17 cellular contexts compared by ENCODE assay signal in the genomic region with DNA sequence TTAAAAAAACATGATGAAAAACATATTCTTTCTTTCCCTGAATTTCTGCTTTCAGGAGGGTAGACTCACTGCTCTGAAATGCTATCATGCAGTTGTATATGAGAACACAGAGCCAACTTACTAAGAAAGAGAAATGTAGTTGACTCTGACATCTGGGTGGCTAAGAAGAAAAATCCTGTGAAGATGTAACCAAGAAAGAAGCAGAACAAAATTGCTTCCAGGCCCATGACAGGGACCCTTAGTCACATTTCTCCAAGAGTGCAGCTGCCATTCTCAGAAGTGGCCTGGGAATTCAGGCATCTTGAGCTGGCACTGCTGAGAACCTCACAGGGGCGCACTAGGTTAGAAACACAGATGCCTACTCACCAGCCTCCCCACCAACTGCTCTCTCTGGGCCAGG.
A peak's percentile ranks its signal among the peaks of the same experiment; 100 is the strongest.
DNase-seq lines count a peak whose midpoint lies in the region; ATAC-seq and TF ChIP-seq lines count a peak whose summit lies in the region.
"Had no signal": no experiment of that assay in that cellular context is flagged by ENCODE, and none has a peak within 500 bp of the region (broad histone marks: within the 10 kb centered on the region; RNA-seq: fewer than 3 reads in every experiment).

No MANE protein-coding gene starts in this region.

- no peak for TF ChIP-seq RAD21 in IMR-90 (IDR thresholded peaks at IDR 0.05; ENCODE audit: low read length)

- no CpG with 5 or more reads among the region's 1 CpG for WGBS in IMR-90 (ENCODE audit: extremely low coverage in 2 of 2, insufficient read length in 1 of 2), 2 experiments
- WGBS in thyroid gland, 2 donors, result 92 to 93% methylated on average over 1 of the region's 1 CpG
- WGBS in spleen, 5 donors, result 77 to 100% (median 93%) methylated on average over 1 of the region's 1 CpG

- H3K23ac ChIP-seq in IMR-90 (ENCODE audit: low read depth, low read length), result peak overlapping the region; percentile 78

- peak overlapping the region; percentile 42 for H2BK20ac ChIP-seq in IMR-90 (ENCODE audit: low read depth, low read length)

- no peaks in the 10 kb centered on the region for H3K27me3 ChIP-seq in IMR-90 (ENCODE audit: control insufficient read depth, insufficient read depth, low read length)
- no peaks in the 10 kb centered on the region for H3K27me3 ChIP-seq in colonic mucosa
- no peaks in the 10 kb centered on the region for H3K27me3 ChIP-seq in muscle layer of colon (ENCODE audit: control insufficient read depth in 1 of 2, insufficient read depth in 2 of 2, low read length in 2 of 2)
- H3K27me3 ChIP-seq in thyroid gland, result no peaks in the 10 kb centered on the region
- H3K27me3 ChIP-seq in spleen (replicated peaks in 1 of 7), result no peaks in the 10 kb centered on the region

- H2BK5ac ChIP-seq in IMR-90 (ENCODE audit: low read depth, low read length, poor library complexity, severe bottlenecking), result peak overlapping the region; percentile 79

- H3K9ac ChIP-seq in IMR-90 (ENCODE audit: low read depth, low read length) (peak overlapping the region; percentile 28; the same call in 1 of the 2 replicates), colonic mucosa (ENCODE audit: low read depth in 2 of 2, low read length in 2 of 2) (peak overlapping the region in 1 of 2 donors; percentile 32), muscle layer of colon (ENCODE audit: low read length) (no peak overlapping the region)

- TF ChIP-seq POLR2A in IMR-90 (IDR thresholded peaks at IDR 0.05; ENCODE audit: low read depth, low read length) (no peak), thyroid gland (IDR thresholded peaks at IDR 0.05) (no peak), spleen (IDR thresholded peaks at IDR 0.05) (no peak)

- peaks cover 2% of the 10 kb centered on the region for H3K27me3 Mint-ChIP-seq in nephron progenitor cell (ENCODE audit: low read depth, poor library complexity)
- H3K27me3 Mint-ChIP-seq in natural killer cell treated with Interleukin-12 subunit alpha and Interleukin-12 subunit beta and Interleukin-15 and Interleukin-18, amount 100 ng/mL, for 72 hours, result peaks cover 3 to 5% of the 10 kb centered on the region in 2 donors

- peaks cover 35% of the 10 kb centered on the region for H3K4me1 ChIP-seq in IMR-90 (ENCODE audit: control insufficient read depth, insufficient read depth, low read length)
- H3K4me1 ChIP-seq in colonic mucosa, result no peaks in the 10 kb centered on the region
- peaks cover 57% of the 10 kb centered on the region for H3K4me1 ChIP-seq in muscle layer of colon (ENCODE audit: insufficient read depth, low read length)
- peaks cover 16 to 39% of the 10 kb centered on the region in 2 donors for H3K4me1 ChIP-seq in thyroid gland
- peaks cover 0 to 47% (median 17%) of the 10 kb centered on the region in 6 donors for H3K4me1 ChIP-seq in spleen

- peaks cover 6% of the 10 kb centered on the region for H3K4me1 Mint-ChIP-seq in nephron progenitor cell
- H3K4me1 Mint-ChIP-seq in natural killer cell treated with Interleukin-12 subunit alpha and Interleukin-12 subunit beta and Interleukin-15 and Interleukin-18, amount 100 ng/mL, for 72 hours (ENCODE audit: low read depth in 2 of 2), result peaks cover 0 to 3% of the 10 kb centered on the region in 2 donors

- no peak overlapping the region for H3K27ac Mint-ChIP-seq in nephron progenitor cell
- H3K27ac Mint-ChIP-seq in natural killer cell treated with Interleukin-12 subunit alpha and Interleukin-12 subunit beta and Interleukin-15 and Interleukin-18, amount 100 ng/mL, for 72 hours, result no peak overlapping the region
- H3K27ac Mint-ChIP-seq: T-helper 1 cell treated with Interleukin-12 subunit alpha and Interleukin-12 subunit beta and Interleukin-4 antibody, amounts not matched to agents 30 μg/mL and 1 μg/mL, for 36 hours had no signal

- 0 out of 2 replicates have a peak overlapping the region, but pooled peaks have one; percentile 24 for H4K5ac ChIP-seq in IMR-90 (ENCODE audit: low read depth, low read length)

- peak; percentile 72 for ATAC-seq in IMR-90 (ENCODE audit: low read depth)
- ATAC-seq in natural killer cell treated with Interleukin-12 subunit alpha and Interleukin-12 subunit beta and Interleukin-15 and Interleukin-18, amount 100 ng/mL, for 72 hours, result no peak
- ATAC-seq: activated CD4-positive, CD25-positive, alpha-beta regulatory T cell treated with anti-CD3 and anti-CD28 coated beads, Interleukin-2, amount 50 U/mL, for 24 hours had no signal

- H2AK9ac ChIP-seq in IMR-90 (replicated peaks; ENCODE audit: low read depth, low read length, poor library complexity), result peak overlapping the region; percentile 11

- H3K18ac ChIP-seq in IMR-90 (ENCODE audit: low read depth, low read length), result peak overlapping the region; percentile 58

- DNase-seq in IMR-90 (peak; percentile 78), colonic mucosa (no peak), thyroid gland (peak; percentile 14 to 16), DMS53 treated with DMSO at 0.1 percent for 48 hours (lab: John Stamatoyannopoulos, UW; ENCODE audit: unreplicated experiment) (no peak), nephron progenitor cell (no peak), spleen (no peak)
- DNase-seq in natural killer cell treated with Interleukin-12 subunit alpha and Interleukin-12 subunit beta and Interleukin-15 and Interleukin-18, amount 100 ng/mL, for 72 hours (ENCODE audit: low spot score), result no peak
- DNase-seq: activated CD8-positive, alpha-beta memory T cell treated with anti-CD3 and anti-CD28 coated beads, Interleukin-2, amount 50 U/mL, for 48 hours; activated naive CD4-positive, alpha-beta T cell treated with anti-CD3 and anti-CD28 coated beads, Interleukin-2, amount 50 U/mL, for 16 hours; central memory CD4-positive, alpha-beta T cell; DMS79 treated with DMSO at 0.1 percent for 48 hours; NCI-H82; stimulated activated CD4-positive, alpha-beta T cell treated with anti-CD3 and anti-CD28 coated beads, Interleukin-12 subunit alpha, Interleukin-12 subunit beta, amount 100 ng/mL, for 4 hours had no signal

- CTCF ChIA-PET in IMR-90 (lab: Yijun Ruan, JAX), result interaction anchor here (0.6 kb wide), 1 partner anchor 770 kb away, joined by 7 read pairs; no protein-coding TSS in a partner anchor

- H2BK120ac ChIP-seq in IMR-90 (ENCODE audit: low read depth, low read length), result peak overlapping the region; percentile 57; the same call in 1 of the 2 replicates

- no peaks in the 10 kb centered on the region for H3K9me3 ChIP-seq in IMR-90 (ENCODE audit: control insufficient read depth, insufficient read depth, low read length)
- H3K9me3 ChIP-seq in colonic mucosa, result no peaks in the 10 kb centered on the region
- no peaks in the 10 kb centered on the region for H3K9me3 ChIP-seq in muscle layer of colon (ENCODE audit: low read length)
- H3K9me3 ChIP-seq in thyroid gland, result no peaks in the 10 kb centered on the region
- peaks cover 0 to 9% (median 0%) of the 10 kb centered on the region in 8 donors for H3K9me3 ChIP-seq in spleen

- peaks cover 55% of the 10 kb centered on the region; the same call in 1 of the 2 replicates for H4K20me1 ChIP-seq in IMR-90 (ENCODE audit: insufficient read depth, low read length)

- H3K27ac ChIP-seq in IMR-90 (ENCODE audit: insufficient read depth, low read length) (peak overlapping the region; percentile 69; the same call in 1 of the 2 replicates), colonic mucosa (peak overlapping the region; percentile 14), muscle layer of colon (ENCODE audit: low read depth, low read length) (peak overlapping the region; percentile 87), thyroid gland (peak overlapping the region in 2 of 3 donors; percentile 2 to 4), spleen (peak overlapping the region in 4 of 8 donors; percentile 2 to 43 (median 18))
- H3K27ac ChIP-seq: C4-2B had no signal

- peaks cover 22% of the 10 kb centered on the region for H3K9me3 Mint-ChIP-seq in nephron progenitor cell
- H3K9me3 Mint-ChIP-seq in natural killer cell treated with Interleukin-12 subunit alpha and Interleukin-12 subunit beta and Interleukin-15 and Interleukin-18, amount 100 ng/mL, for 72 hours, result no peaks in the 10 kb centered on the region
- H3K9me3 Mint-ChIP-seq: T-helper 1 cell treated with Interleukin-12 subunit alpha and Interleukin-12 subunit beta and Interleukin-4 antibody, amounts not matched to agents 30 μg/mL and 1 μg/mL, for 36 hours had no signal

- in situ Hi-C loops in IMR-90 (cut with MboI; ENCODE audit: low sequenced_read_pairs), result no loop called here

- TF ChIP-seq CTCF in IMR-90 (conservative IDR thresholded peaks at IDR 0.05; ENCODE audit: low read depth, low read length) (no peak), colonic mucosa (IDR thresholded peaks at IDR 0.05) (no peak), thyroid gland (IDR thresholded peaks at IDR 0.05) (no peak), nephron progenitor cell (IDR thresholded peaks at IDR 0.05) (no peak), spleen (IDR thresholded peaks at IDR 0.05 in 8 of 11, conservative IDR thresholded peaks at IDR 0.05 in 3 of 11) (no peak)

- H2AK5ac ChIP-seq in IMR-90 (ENCODE audit: low read depth, low read length), result peak overlapping the region; percentile 54

- H3K79me1 ChIP-seq in IMR-90 (ENCODE audit: low read depth in 1 of 2, low read length in 2 of 2), result peaks cover 34 to 76% of the 10 kb centered on the region in 2 experiments

- POLR2A ChIA-PET in IMR-90 (lab: Charles Lee; ENCODE audit: unreplicated experiment), result no interaction called here

- intact Hi-C loops in IMR-90 (cut with micrococcal nuclease) (no loop called here), colonic mucosa (cut with DNase I) (no loop called here), thyroid gland (cut with DNase I) (no loop called here), spleen (cut with DNase I; ENCODE audit: low total_unique reads) (no loop called here)

- H3K9me1 ChIP-seq in IMR-90 (ENCODE audit: insufficient read depth, low read length), result peaks cover 40% of the 10 kb centered on the region

- no peak overlapping the region for H3K56ac ChIP-seq in IMR-90 (ENCODE audit: extremely low read depth, insufficient read depth, low read length)

- H3K14ac ChIP-seq in IMR-90 (replicated peaks; ENCODE audit: low read depth, low read length), result peak overlapping the region; percentile 15; the same call in 1 of the 2 replicates

- peak overlapping the region; percentile 24 to 44; a peak in 3 of 4 replicates for H4K8ac ChIP-seq in IMR-90 (ENCODE audit: low read depth in 2 of 2, low read length in 2 of 2)

- dilution Hi-C loops in IMR-90 (cut with HindIII; ENCODE audit: low sequenced_read_pairs, unreplicated experiment), result no loop called here

- 0 out of 2 replicates have a peak overlapping the region, but pooled peaks have one; percentile 27 for H3K4me2 ChIP-seq in IMR-90 (ENCODE audit: low read depth, low read length)

- H3K4ac ChIP-seq in IMR-90 (ENCODE audit: low read depth, low read length), result peak overlapping the region; percentile 41

- peaks cover 9% of the 10 kb centered on the region for H3K36me3 ChIP-seq in IMR-90 (ENCODE audit: control insufficient read depth, insufficient read depth, low read length)
- no peaks in the 10 kb centered on the region for H3K36me3 ChIP-seq in colonic mucosa
- no peaks in the 10 kb centered on the region for H3K36me3 ChIP-seq in muscle layer of colon (ENCODE audit: insufficient read depth, low read length)
- H3K36me3 ChIP-seq in thyroid gland, result no peaks in the 10 kb centered on the region
- H3K36me3 ChIP-seq in spleen, result no peaks in the 10 kb centered on the region

- H3K4me3 ChIP-seq in IMR-90 (ENCODE audit: insufficient read depth, low read depth, low read length) (no peak overlapping the region), colonic mucosa (no peak overlapping the region), muscle layer of colon (ENCODE audit: low read depth in 1 of 2, low read length in 2 of 2) (no peak overlapping the region), thyroid gland (replicated peaks in 1 of 3) (no peak overlapping the region), spleen (no peak overlapping the region)

- peaks cover 43% of the 10 kb centered on the region for H3K36me3 Mint-ChIP-seq in nephron progenitor cell (ENCODE audit: low read depth)
- H3K36me3 Mint-ChIP-seq in natural killer cell treated with Interleukin-12 subunit alpha and Interleukin-12 subunit beta and Interleukin-15 and Interleukin-18, amount 100 ng/mL, for 72 hours, result no peaks in the 10 kb centered on the region

- peak overlapping the region; percentile 66; the same call in 1 of the 3 replicates for H2BK15ac ChIP-seq in IMR-90 (ENCODE audit: low read depth, low read length)

- no TSS peak for BruUV-seq in IMR-90 (replicated peaks; lab: Mats Ljungman, UMichigan)

- peak overlapping the region; percentile 24; the same call in 1 of the 2 replicates for H4K91ac ChIP-seq in IMR-90 (ENCODE audit: insufficient read depth, low read depth, low read length)

- no peak overlapping the region for H3K4me3 Mint-ChIP-seq in nephron progenitor cell
- H3K4me3 Mint-ChIP-seq in natural killer cell treated with Interleukin-12 subunit alpha and Interleukin-12 subunit beta and Interleukin-15 and Interleukin-18, amount 100 ng/mL, for 72 hours, result no peak overlapping the region
- H3K4me3 Mint-ChIP-seq: T-helper 1 cell treated with Interleukin-12 subunit alpha and Interleukin-12 subunit beta and Interleukin-4 antibody, amounts not matched to agents 30 μg/mL and 1 μg/mL, for 36 hours had no signal

- peak overlapping the region; percentile 18 for H2AFZ ChIP-seq in IMR-90 (replicated peaks; ENCODE audit: low read length, poor library complexity)

Comparison
In these comparisons a context has a peak if more than half of its experiments do, and no peak if none do; other contexts are left out.
1. DNase-seq: peak in IMR-90 (single experiment) and thyroid gland (2 of 2); none in colonic mucosa (single experiment), DMS53 treated with DMSO at 0.1 percent for 48 hours (single experiment), nephron progenitor cell (single experiment), spleen (single experiment) and natural killer cell treated with Interleukin-12 subunit alpha and Interleukin-12 subunit beta and Interleukin-15 and Interleukin-18, amount 100 ng/mL, for 72 hours (single experiment).